Comparison of ENCODE assay signal across 1 cellular context in the genomic region with DNA sequence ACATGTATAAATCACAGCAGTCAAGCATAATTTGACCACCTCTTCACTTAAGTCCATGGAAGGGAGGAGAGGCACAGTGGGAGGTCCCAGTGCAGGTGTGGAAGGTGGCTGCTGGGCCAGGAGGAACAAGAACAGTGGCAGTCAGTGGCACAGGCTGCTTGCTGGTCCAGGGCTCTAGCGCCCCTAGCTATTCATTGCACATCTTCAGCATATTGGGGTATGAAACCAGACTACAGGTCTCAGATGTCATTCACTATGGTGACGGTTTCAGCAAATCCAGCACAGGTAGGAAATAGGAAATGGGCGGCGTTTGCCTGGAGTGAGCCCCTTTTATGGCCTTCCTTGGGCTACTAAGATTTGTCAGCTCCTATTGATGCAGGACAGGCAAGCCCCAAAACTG.
TF ChIP-seq lines count a peak whose summit lies in the region.

No MANE protein-coding gene starts in this region.

TF ChIP-seq in K562, 482 proteins besides CTCF, POLR2A, EP300 and RAD21 (continued from another document):
- TF ChIP-seq, protein P1, sequence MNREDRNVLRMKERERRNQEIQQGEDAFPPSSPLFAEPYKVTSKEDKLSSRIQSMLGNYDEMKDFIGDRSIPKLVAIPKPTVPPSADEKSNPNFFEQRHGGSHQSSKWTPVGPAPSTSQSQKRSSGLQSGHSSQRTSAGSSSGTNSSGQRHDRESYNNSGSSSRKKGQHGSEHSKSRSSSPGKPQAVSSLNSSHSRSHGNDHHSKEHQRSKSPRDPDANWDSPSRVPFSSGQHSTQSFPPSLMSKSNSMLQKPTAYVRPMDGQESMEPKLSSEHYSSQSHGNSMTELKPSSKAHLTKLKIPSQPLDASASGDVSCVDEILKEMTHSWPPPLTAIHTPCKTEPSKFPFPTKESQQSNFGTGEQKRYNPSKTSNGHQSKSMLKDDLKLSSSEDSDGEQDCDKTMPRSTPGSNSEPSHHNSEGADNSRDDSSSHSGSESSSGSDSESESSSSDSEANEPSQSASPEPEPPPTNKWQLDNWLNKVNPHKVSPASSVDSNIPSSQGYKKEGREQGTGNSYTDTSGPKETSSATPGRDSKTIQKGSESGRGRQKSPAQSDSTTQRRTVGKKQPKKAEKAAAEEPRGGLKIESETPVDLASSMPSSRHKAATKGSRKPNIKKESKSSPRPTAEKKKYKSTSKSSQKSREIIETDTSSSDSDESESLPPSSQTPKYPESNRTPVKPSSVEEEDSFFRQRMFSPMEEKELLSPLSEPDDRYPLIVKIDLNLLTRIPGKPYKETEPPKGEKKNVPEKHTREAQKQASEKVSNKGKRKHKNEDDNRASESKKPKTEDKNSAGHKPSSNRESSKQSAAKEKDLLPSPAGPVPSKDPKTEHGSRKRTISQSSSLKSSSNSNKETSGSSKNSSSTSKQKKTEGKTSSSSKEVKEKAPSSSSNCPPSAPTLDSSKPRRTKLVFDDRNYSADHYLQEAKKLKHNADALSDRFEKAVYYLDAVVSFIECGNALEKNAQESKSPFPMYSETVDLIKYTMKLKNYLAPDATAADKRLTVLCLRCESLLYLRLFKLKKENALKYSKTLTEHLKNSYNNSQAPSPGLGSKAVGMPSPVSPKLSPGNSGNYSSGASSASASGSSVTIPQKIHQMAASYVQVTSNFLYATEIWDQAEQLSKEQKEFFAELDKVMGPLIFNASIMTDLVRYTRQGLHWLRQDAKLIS (CRISPR knock-in tag; IDR thresholded peaks at IDR 0.05): no peak
